ENCODE assay signal across 18 cellular contexts in genomic region chr14:74960702-74961101, GRCh38. TPM values are rescaled to one million over a fixed set of nuclear protein-coding genes. Genes with fewer than 3 reads are reported as not detected.
DNase-seq lines count a peak whose midpoint lies in the region; ATAC-seq, FAIRE-seq and TF ChIP-seq lines count a peak whose summit lies in the region.
"Had no signal": no experiment of that assay in that cellular context is flagged by ENCODE, and none has a peak within 500 bp of the region (broad histone marks: within the 10 kb centered on the region; RNA-seq: fewer than 3 reads in every experiment).

No MANE protein-coding gene starts in this region.

- H4K8ac ChIP-seq in H1 (ENCODE audit: extremely low read depth, insufficient read depth, low read length), result peak overlapping the region; percentile 31; the same call in 1 of the 2 replicates

- no peaks in the 10 kb centered on the region for H3K79me1 ChIP-seq in H1 (ENCODE audit: low read depth, low read length)

- no peak overlapping the region for H2BK12ac ChIP-seq in H1 (ENCODE audit: low read depth, low read length)

- no peak overlapping the region for H2BK20ac ChIP-seq in H1 (ENCODE audit: low read length)

- no peak overlapping the region for H4K91ac ChIP-seq in H1 (replicated peaks; ENCODE audit: insufficient read length, low read length)

- H3K4ac ChIP-seq in H1 (replicated peaks; ENCODE audit: insufficient read length, low read depth, low read length), result no peak overlapping the region

- H3K4me1 ChIP-seq in RWPE2 (ENCODE audit: insufficient read depth, poor library complexity, severe bottlenecking) (peaks cover 34% of the 10 kb centered on the region), H1 (replicated peaks in 1 of 4; ENCODE audit: control insufficient read depth in 3 of 4, insufficient read depth in 4 of 4, low read length in 3 of 4) (peaks cover 2 to 18% (median 7%) of the 10 kb centered on the region in 4 experiments), osteoblast (ENCODE audit: insufficient read depth, low read length) (peaks cover 12% of the 10 kb centered on the region), foreskin keratinocyte (peaks cover 33% of the 10 kb centered on the region)

- H3K36me3 ChIP-seq in RWPE2 (ENCODE audit: low read depth) (no peaks in the 10 kb centered on the region), H1 (ENCODE audit: control insufficient read depth in 2 of 4, insufficient read depth in 4 of 4, low read length in 3 of 4) (no peaks in the 10 kb centered on the region), osteoblast (ENCODE audit: insufficient read depth, low read length) (no peaks in the 10 kb centered on the region)
- H3K36me3 ChIP-seq: HAP-1 had no signal

- H2AFZ ChIP-seq in H1 (ENCODE audit: low read length), result no peak overlapping the region
- no peak overlapping the region for H2AFZ ChIP-seq in osteoblast (ENCODE audit: low read length)
- H2AFZ ChIP-seq: GM23338 had no signal

- H2BK15ac ChIP-seq in H1 (ENCODE audit: low read length), result no peak overlapping the region

- TF ChIP-seq POLR2A in H1 (IDR thresholded peaks at IDR 0.05; ENCODE audit: control extremely low read depth in 1 of 2, low read depth in 2 of 2, low read length in 2 of 2), result no peak

- no peak overlapping the region for H2BK5ac ChIP-seq in H1 (ENCODE audit: low read depth, low read length)

- H3K4me2 ChIP-seq in H1 (ENCODE audit: insufficient read depth in 1 of 2, low read depth in 2 of 2, low read length in 2 of 2), result no peak overlapping the region
- no peak overlapping the region for H3K4me2 ChIP-seq in osteoblast (ENCODE audit: insufficient read depth, low read length)
- H3K4me2 ChIP-seq: GM23338 had no signal

- no peak overlapping the region for H4K5ac ChIP-seq in H1 (ENCODE audit: insufficient read length, low read depth, low read length)

- H3K56ac ChIP-seq in H1 (replicated peaks; ENCODE audit: insufficient read length, low read depth, low read length), result no peak overlapping the region

- H3K27me3 ChIP-seq in RWPE2 (ENCODE audit: insufficient read depth, poor library complexity, severe bottlenecking), result no peaks in the 10 kb centered on the region
- H3K27me3 ChIP-seq in H1 (replicated peaks in 1 of 4; ENCODE audit: control insufficient read depth in 3 of 4, extremely low read depth in 1 of 4, insufficient read depth in 3 of 4, low read length in 3 of 4), result peaks cover 0 to 8% (median 3%) of the 10 kb centered on the region in 4 experiments; a peak in 5 of 7 replicates
- H3K27me3 ChIP-seq in osteoblast (ENCODE audit: insufficient read depth, low read length), result no peaks in the 10 kb centered on the region
- H3K27me3 ChIP-seq in foreskin keratinocyte, result no peaks in the 10 kb centered on the region

- H2BK120ac ChIP-seq in H1 (replicated peaks; ENCODE audit: low read depth, low read length), result no peak overlapping the region

- TF ChIP-seq CTCF in RWPE2 (IDR thresholded peaks at IDR 0.05; ENCODE audit: poor library complexity, severe bottlenecking), result no peak
- TF ChIP-seq CTCF in H1 (IDR thresholded peaks at IDR 0.05; ENCODE audit: control extremely low read depth in 1 of 3, insufficient read depth in 1 of 3, low read depth in 1 of 3, low read length in 3 of 3), result no peak
- TF ChIP-seq CTCF in osteoblast (IDR thresholded peaks at IDR 0.05; ENCODE audit: extremely low read depth, low read depth, low read length), result no peak
- TF ChIP-seq CTCF in foreskin keratinocyte (conservative IDR thresholded peaks at IDR 0.05), result no peak

- H3K23ac ChIP-seq in H1 (ENCODE audit: insufficient read length), result no peak overlapping the region

- H3K9me3 ChIP-seq in RWPE2 (ENCODE audit: severe bottlenecking) (no peaks in the 10 kb centered on the region), H1 (ENCODE audit: insufficient read depth in 2 of 2, low read depth in 1 of 2, low read length in 1 of 2) (no peaks in the 10 kb centered on the region), osteoblast (ENCODE audit: low read depth, low read length) (no peaks in the 10 kb centered on the region)
- H3K9me3 ChIP-seq: HAP-1 had no signal

- DNase-seq in RWPE2 (ENCODE audit: low spot score), result no peak
- DNase-seq in H1 (ENCODE audit: low read depth in 1 of 2, low spot score in 2 of 2), result no peak
- peak; percentile 39 for DNase-seq in osteoblast (ENCODE audit: insufficient read length, low spot score, missing footprints)
- DNase-seq in NCI-H2227 treated with DMSO at 0.1 percent for 48 hours (lab: John Stamatoyannopoulos, UW), result no peak
- no peak for DNase-seq in EL
- DNase-seq in foreskin keratinocyte, result no peak
- DNase-seq: Calu3; CD4-positive, alpha-beta memory T cell; COR-L47; DMS53; HFFc6 had no signal

- POLR2A ChIA-PET in H1 (lab: Charles Lee; ENCODE audit: partially characterized antibody), result interaction anchor here (0.8 to 0.9 kb wide), 2 partner anchors 13 to 23 kb away, joined by 3 read pairs; no protein-coding TSS in a partner anchor

- TF ChIP-seq EP300 in H1 (IDR thresholded peaks at IDR 0.05; ENCODE audit: borderline replicate concordance in 1 of 2, low read depth in 2 of 2, low read length in 2 of 2), result no peak

- H3K27ac ChIP-seq in RWPE2 (ENCODE audit: poor library complexity, severe bottlenecking) (peak overlapping the region; percentile 41), H1 (ENCODE audit: low read depth, low read length) (no peak overlapping the region), osteoblast (ENCODE audit: low read depth, low read length) (no peak overlapping the region), foreskin keratinocyte (no peak overlapping the region)

- H3K4me3 ChIP-seq in RWPE2 (ENCODE audit: severe bottlenecking) (no peak overlapping the region), H1 (ENCODE audit: extremely low read depth in 1 of 4, insufficient read depth in 2 of 4, low read depth in 3 of 4, low read length in 4 of 4) (no peak overlapping the region), osteoblast (ENCODE audit: insufficient read depth, low read length) (no peak overlapping the region)
- H3K4me3 ChIP-seq: GM12878, GM23338, HAP-1 had no signal

- TF ChIP-seq RAD21 in H1 (IDR thresholded peaks at IDR 0.05 in 1 of 2, conservative IDR thresholded peaks at IDR 0.05 in 1 of 2; ENCODE audit: low read depth in 2 of 2, low read length in 2 of 2), result no peak

- H2AK5ac ChIP-seq in H1 (ENCODE audit: low read depth, low read length), result no peak overlapping the region

- H3K79me2 ChIP-seq in H1 (ENCODE audit: control insufficient read depth in 1 of 2, insufficient read depth in 2 of 2, low read length in 2 of 2) (no peaks in the 10 kb centered on the region), osteoblast (ENCODE audit: insufficient read depth, low read length) (no peaks in the 10 kb centered on the region)

- no peak overlapping the region for H3K14ac ChIP-seq in H1 (ENCODE audit: insufficient read length)

- WGBS in H1 (ENCODE audit: extremely low coverage in 1 of 2, insufficient coverage in 1 of 2, insufficient read length in 1 of 2, insufficient replicate concordance in 2 of 2, low coverage in 1 of 2, low lambda C conversion rate in 2 of 2, missing lambda C conversion rate in 1 of 2), 2 experiments, result 81% methylated on average over 4 of the region's 4 CpGs; no CpG with 5 or more reads in 1 of the 2 experiments

- H4K20me1 ChIP-seq in H1 (replicated peaks in 1 of 2; ENCODE audit: control insufficient read depth in 1 of 2, insufficient read depth in 2 of 2, low read length in 2 of 2) (no peaks in the 10 kb centered on the region), osteoblast (ENCODE audit: insufficient read depth, low read length) (no peaks in the 10 kb centered on the region)

- ATAC-seq in RWPE2 (ENCODE audit: low read depth) (no peak), foreskin keratinocyte (no peak)
- ATAC-seq: GM12878, GM23338 had no signal

- H3K18ac ChIP-seq in H1 (ENCODE audit: extremely low read depth, low read length), result no peak overlapping the region

- peaks cover 3% of the 10 kb centered on the region; the same call in 1 of the 2 replicates for H3K23me2 ChIP-seq in H1 (ENCODE audit: low read depth, low read length)

- no peak for FAIRE-seq in H1 (lab: Jason Lieb, UNC)
- FAIRE-seq: G401.6, GM12878, GM18507, H54 had no signal

- no peak overlapping the region for H3K9ac ChIP-seq in H1 (replicated peaks in 1 of 4; ENCODE audit: extremely low read depth in 1 of 4, low read depth in 3 of 4, low read length in 3 of 4)

- CTCF ChIA-PET in H1 (lab: Charles Lee; ENCODE audit: partially characterized antibody), result interaction anchor here (0.8 to 11.8 kb wide), 8 partner anchors 8 to 128 kb away, joined by 3 to 146 read pairs (median 6); no protein-coding TSS in a partner anchor

RNA-seq across cellular contexts. Expression of gene PGF, which starts 5.3 kb away (rescaled TPM):
- total RNA-seq in H1 (2021; fragmentation: NEBNext Ultra II Directional; extraction: Animal tissue kit (Norgen Biotek cat#: 25700)), result 3.9 and 4.1 TPM in 2 replicates
- 2.1 and 2.8 TPM in 2 replicates for polyA plus RNA-seq in H1 (2011; rRNA removed)
- 2.3 TPM for polyA plus RNA-seq in H1 (2011; cell fraction: cytosol; rRNA removed)
- 4.3 TPM for polyA plus RNA-seq in H1 (2011; cell fraction: nucleus; rRNA removed)
- polyA plus RNA-seq in H1 (2012, experiment 1 of 2), result 2.1 to 3.3 TPM (median 2.9 TPM) in 4 replicates
- 2.8 TPM for polyA plus RNA-seq in H1 (2012, experiment 2 of 2)
- 2.9 TPM for polyA plus RNA-seq in H1 (2013, experiment 1 of 2)
- 3.1 TPM for polyA plus RNA-seq in H1 (2013, experiment 2 of 2)
- polyA minus RNA-seq in H1 (2011; rRNA and poly(A)+ RNA removed), result 1.2 and 1.7 TPM in 2 replicates
- polyA minus RNA-seq in H1 (2011; cell fraction: cytosol; rRNA and poly(A)+ RNA removed), result 4.0 TPM
- 8.7 TPM for polyA minus RNA-seq in H1 (2011; cell fraction: nucleus; rRNA and poly(A)+ RNA removed)
- total RNA-seq in osteoblast, result 16.3 and 24.5 TPM in 2 replicates
- total RNA-seq in foreskin keratinocyte, result 28.8 and 31.5 TPM in 2 replicates
- 29.1 and 31.7 TPM in 2 replicates for polyA plus RNA-seq in foreskin keratinocyte
- total RNA-seq: CD4-positive, alpha-beta memory T cell had no signal

RNA-seq across cellular contexts. Expression of gene RPS6KL1, which starts 37.6 kb away (rescaled TPM):
- 11.3 and 13.8 TPM in 2 replicates for total RNA-seq in H1 (2021; fragmentation: NEBNext Ultra II Directional; extraction: Animal tissue kit (Norgen Biotek cat#: 25700))
- polyA plus RNA-seq in H1 (2011; rRNA removed) (9.4 and 9.8 TPM in 2 replicates), foreskin keratinocyte (1.5 and 2.1 TPM in 2 replicates)
- polyA plus RNA-seq in H1 (2011; cell fraction: cytosol; rRNA removed), result 13.9 TPM
- 45.2 TPM for polyA plus RNA-seq in H1 (2011; cell fraction: nucleus; rRNA removed)
- polyA plus RNA-seq in H1 (2012, experiment 1 of 2), result 9.3 to 19.0 TPM (median 15.0 TPM) in 4 replicates
- 5.9 TPM for polyA plus RNA-seq in H1 (2012, experiment 2 of 2)
- polyA plus RNA-seq in H1 (2013, experiment 1 of 2), result 6.5 TPM
- 5.4 TPM for polyA plus RNA-seq in H1 (2013, experiment 2 of 2)
- 21.4 and 21.5 TPM in 2 replicates for polyA minus RNA-seq in H1 (2011; rRNA and poly(A)+ RNA removed)
- polyA minus RNA-seq in H1 (2011; cell fraction: cytosol; rRNA and poly(A)+ RNA removed), result 7.9 TPM
- polyA minus RNA-seq in H1 (2011; cell fraction: nucleus; rRNA and poly(A)+ RNA removed), result 25.7 TPM
- total RNA-seq in osteoblast (0.29 and 0.36 TPM in 2 replicates), foreskin keratinocyte (2.8 and 3.1 TPM in 2 replicates)
- total RNA-seq: A172 had no signal

RNA-seq across cellular contexts. Expression of gene EIF2B2, which starts 42.0 kb away (rescaled TPM):
- 42.6 and 51.4 TPM in 2 replicates for total RNA-seq in H1 (2021; fragmentation: NEBNext Ultra II Directional; extraction: Animal tissue kit (Norgen Biotek cat#: 25700))
- polyA plus RNA-seq in H1 (2011; rRNA removed) (59.7 and 79.9 TPM in 2 replicates), foreskin keratinocyte (76.5 and 80.1 TPM in 2 replicates)
- polyA plus RNA-seq in H1 (2011; cell fraction: cytosol; rRNA removed), result 85.4 TPM
- polyA plus RNA-seq in H1 (2011; cell fraction: nucleus; rRNA removed), result 64.5 TPM
- polyA plus RNA-seq in H1 (2012, experiment 1 of 2), result 48.8 to 54.9 TPM (median 53.1 TPM) in 4 replicates
- 20.3 TPM for polyA plus RNA-seq in H1 (2012, experiment 2 of 2)
- 27.6 TPM for polyA plus RNA-seq in H1 (2013, experiment 1 of 2)
- 25.4 TPM for polyA plus RNA-seq in H1 (2013, experiment 2 of 2)
- 57.0 and 65.4 TPM in 2 replicates for polyA minus RNA-seq in H1 (2011; rRNA and poly(A)+ RNA removed)
- 31.3 TPM for polyA minus RNA-seq in H1 (2011; cell fraction: cytosol; rRNA and poly(A)+ RNA removed)
- polyA minus RNA-seq in H1 (2011; cell fraction: nucleus; rRNA and poly(A)+ RNA removed), result 24.0 TPM
- total RNA-seq in osteoblast (30.4 and 39.4 TPM in 2 replicates), foreskin keratinocyte (57.8 and 65.5 TPM in 2 replicates)
